In the genomic region with DNA sequence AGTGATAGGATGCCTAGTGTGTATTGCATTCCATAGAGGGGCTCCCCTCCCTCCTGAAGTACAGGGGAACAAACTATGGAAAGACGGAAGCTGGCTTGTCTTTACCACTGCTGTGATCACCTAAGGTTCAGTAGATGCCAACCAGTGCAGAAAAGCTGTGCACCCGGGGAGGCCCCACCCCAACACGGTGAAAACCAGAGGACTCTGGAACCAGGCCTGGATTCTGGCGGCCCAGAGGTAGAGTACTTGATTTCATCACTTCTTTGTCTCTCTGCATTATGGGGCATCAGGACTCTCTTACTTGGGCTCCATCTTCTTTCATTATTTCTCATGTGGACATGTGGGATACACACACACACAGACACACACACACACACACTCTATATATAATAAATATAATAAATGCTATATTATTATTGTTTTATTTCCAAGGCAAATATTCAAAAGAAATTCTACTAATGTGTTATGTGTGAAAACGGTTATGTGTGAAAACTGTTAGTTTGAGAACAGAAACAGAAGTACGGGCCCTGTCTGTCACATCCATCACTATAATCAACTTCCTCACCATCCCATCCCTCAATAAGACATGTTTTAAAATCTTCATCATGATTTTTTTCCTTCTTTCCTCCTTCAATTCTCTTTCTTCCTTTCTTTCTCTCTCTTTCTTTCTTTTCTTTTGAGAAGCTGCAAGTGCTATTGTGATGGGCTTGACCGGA, we compare ENCODE assay signal across 23 cellular contexts.
"Had no signal": no experiment of that assay in that cellular context is flagged by ENCODE, and none has a peak within 500 bp of the region (broad histone marks: within the 10 kb centered on the region; RNA-seq: fewer than 3 reads in every experiment).

No MANE protein-coding gene starts in this region.

- H3K36me3 Mint-ChIP-seq: naive B cell; stimulated activated naive B cell treated with anti-CD40 and anti-IgM and Interleukin-4, amounts not matched to agents 10 μg/mL and 1 μg/mL and 100 μg/mL, for 72 hours had no signal

- H3K4me3 Mint-ChIP-seq: naive B cell; neural crest cell; stimulated activated naive B cell treated with anti-CD40 and anti-IgM and Interleukin-4, amounts not matched to agents 10 μg/mL and 1 μg/mL and 100 μg/mL, for 72 hours had no signal

- H3K27me3 ChIP-seq: dorsolateral prefrontal cortex, spleen had no signal

- H3K27ac Mint-ChIP-seq: stimulated activated naive B cell treated with anti-CD40 and anti-IgM and Interleukin-4, amounts not matched to agents 10 μg/mL and 1 μg/mL and 100 μg/mL, for 72 hours had no signal

- H3K4me1 Mint-ChIP-seq: naive B cell; neural crest cell; stimulated activated naive B cell treated with anti-CD40 and anti-IgM and Interleukin-4, amounts not matched to agents 10 μg/mL and 1 μg/mL and 100 μg/mL, for 72 hours had no signal

- H3K27me3 Mint-ChIP-seq: naive B cell; stimulated activated naive B cell treated with anti-CD40 and anti-IgM and Interleukin-4, amounts not matched to agents 10 μg/mL and 1 μg/mL and 100 μg/mL, for 72 hours had no signal

- H3K4me3 ChIP-seq: dorsolateral prefrontal cortex, heart left ventricle, left ventricle myocardium inferior, lung, spleen had no signal

- H3K36me3 ChIP-seq: heart left ventricle, left ventricle myocardium inferior, spleen had no signal

- ATAC-seq: esophagus mucosa; heart left ventricle; sciatic nerve; stimulated activated naive B cell treated with anti-CD40 and anti-IgM and Interleukin-4, amounts not matched to agents 10 μg/mL and 1 μg/mL and 100 μg/mL, for 72 hours had no signal

- FAIRE-seq: endometrium, frontal cortex, keratinocyte had no signal

- DNase-seq: cortex of kidney; dorsolateral prefrontal cortex; effector CD8-positive, alpha-beta T cell; heart left ventricle; hypothalamus; left ventricle myocardium inferior; mesenchymal stem cell; midbrain; naive B cell; posterior cingulate gyrus; spleen; stimulated activated CD4-positive, alpha-beta T cell treated with anti-CD3 and anti-CD28 coated beads, Interleukin-15, amount 100 ng/mL, for 24 hours; stimulated activated CD4-positive, alpha-beta T cell treated with anti-CD3 and anti-CD28 coated beads, Interleukin-1b, Interleukin-23, amount 100 ng/mL, for 48 hours; stimulated activated CD4-positive, alpha-beta T cell treated with anti-CD3 and anti-CD28 coated beads, Interleukin-4, amount 100 ng/mL, for 24 hours; stimulated activated naive B cell treated with anti-CD40 and anti-IgM and Interleukin-4, amounts not matched to agents 10 μg/mL and 1 μg/mL and 100 μg/mL, for 72 hours; trophoblast cell had no signal

- H3K27ac ChIP-seq: dorsolateral prefrontal cortex, heart left ventricle, left ventricle myocardium inferior, spleen had no signal

- H3K4me1 ChIP-seq: heart left ventricle, left ventricle myocardium inferior, spleen had no signal
